8 cellular contexts compared by ENCODE assay signal in genomic region chr7:105387621-105388372, GRCh38. TPM values are rescaled to one million over a fixed set of nuclear protein-coding genes. Genes with fewer than 3 reads are reported as not detected.
DNase-seq lines count a peak whose midpoint lies in the region; ATAC-seq and TF ChIP-seq lines count a peak whose summit lies in the region.

No MANE protein-coding gene starts in this region.

- H3K4me3 Mint-ChIP-seq in activated T-helper 17 cell treated with anti-CD3 and anti-CD28 coated beads, Interleukin-2, amount 50 U/mL, for 72 hours, result peak overlapping the region; percentile 86
- peak overlapping the region; percentile 90 to 96 (median 95) for H3K4me3 Mint-ChIP-seq in nephron

- H3K36me3 ChIP-seq in stomach, result no peaks in the 10 kb centered on the region

- H3K4me1 Mint-ChIP-seq in activated T-helper 17 cell treated with anti-CD3 and anti-CD28 coated beads, Interleukin-2, amount 50 U/mL, for 72 hours, result peaks cover 15% of the 10 kb centered on the region
- peaks cover 10% of the 10 kb centered on the region for H3K4me1 Mint-ChIP-seq in nephron

- peak; percentile 50 for ATAC-seq in HG03439 (IDR thresholded peaks at IDR 0.05; ENCODE audit: unreplicated experiment)
- ATAC-seq in activated T-helper 17 cell treated with anti-CD3 and anti-CD28 coated beads, Interleukin-2, amount 50 U/mL, for 72 hours (replicated peaks), result peak; percentile 48

- no peak for TF ChIP-seq EP300 in stomach (IDR thresholded peaks at IDR 0.05)

- TF ChIP-seq CTCF in C4-2B (conservative IDR thresholded peaks at IDR 0.05), result no peak; the same call in 1 of the 2 replicates
- TF ChIP-seq CTCF in fibroblast of pulmonary artery (IDR thresholded peaks at IDR 0.05; ENCODE audit: low read length, missing control alignments), result no peak
- TF ChIP-seq CTCF in nephron (IDR thresholded peaks at IDR 0.05; ENCODE audit: unreplicated experiment in 3 of 3), result no peak
- no peak for TF ChIP-seq CTCF in stomach (IDR thresholded peaks at IDR 0.05)

- H3K27me3 Mint-ChIP-seq in activated T-helper 17 cell treated with anti-CD3 and anti-CD28 coated beads, Interleukin-2, amount 50 U/mL, for 72 hours, result no peaks in the 10 kb centered on the region
- no peaks in the 10 kb centered on the region for H3K27me3 Mint-ChIP-seq in nephron (ENCODE audit: low read depth)

- no peaks in the 10 kb centered on the region for H3K9me3 ChIP-seq in stomach

- intact Hi-C loops in stomach (cut with DNase I; ENCODE audit: low total_unique reads), result no loop called here

- DNase-seq in GM19240 (ENCODE audit: insufficient read length, low spot score), result peak; percentile 67
- peak; percentile 46 for DNase-seq in OCI-M1 (lab: John Stamatoyannopoulos, UW)
- peak; percentile 49 for DNase-seq in fibroblast of pulmonary artery (ENCODE audit: low read depth)
- DNase-seq in stomach, result peak; percentile 63

- TF ChIP-seq POLR2A in stomach (IDR thresholded peaks at IDR 0.05), result no peak

- peaks cover 12 to 25% (median 18%) of the 10 kb centered on the region in 4 donors for H3K4me1 ChIP-seq in stomach

- WGBS in stomach, 5 donors, result 0 to 2% (median 1%) methylated on average over 45 to 75 of the region's 75 CpGs

- H3K9me3 Mint-ChIP-seq in activated T-helper 17 cell treated with anti-CD3 and anti-CD28 coated beads, Interleukin-2, amount 50 U/mL, for 72 hours, result no peaks in the 10 kb centered on the region
- H3K9me3 Mint-ChIP-seq in nephron, result no peaks in the 10 kb centered on the region

- H3K27ac Mint-ChIP-seq in activated T-helper 17 cell treated with anti-CD3 and anti-CD28 coated beads, Interleukin-2, amount 50 U/mL, for 72 hours, result peak overlapping the region; percentile 85
- H3K27ac Mint-ChIP-seq in nephron, result peak overlapping the region; percentile 49 to 75 (median 70)

- H3K27ac ChIP-seq in C4-2B (peak overlapping the region; percentile 81), stomach (peak overlapping the region; percentile 62 to 89 (median 84))

- no peaks in the 10 kb centered on the region for H3K27me3 ChIP-seq in stomach

- H3K36me3 Mint-ChIP-seq in activated T-helper 17 cell treated with anti-CD3 and anti-CD28 coated beads, Interleukin-2, amount 50 U/mL, for 72 hours (ENCODE audit: low read depth), result peaks cover 13% of the 10 kb centered on the region
- H3K36me3 Mint-ChIP-seq in nephron (ENCODE audit: low read depth), result peaks cover 15% of the 10 kb centered on the region

- H3K4me3 ChIP-seq in fibroblast of pulmonary artery (replicated peaks; ENCODE audit: low read depth, low read length) (peak overlapping the region; percentile 63), stomach (peak overlapping the region; percentile 90 to 97 (median 94))

RNA-seq across cellular contexts. Expression of gene SRPK2, which starts 0.9 kb away (rescaled TPM):
- total RNA-seq in activated T-helper 17 cell treated with anti-CD3 and anti-CD28 coated beads, Interleukin-2, amount 50 U/mL, for 72 hours, result 10 to 100 TPM; 31.5 to 38.5 TPM
- 100 to 1,000 TPM in 1 of 5 donors, 10 to 100 TPM in 4; 19.6 to 109 (median 38.5) TPM for total RNA-seq in stomach
- 10 to 100 TPM in 2 of 3 donors, 1 to 10 TPM in 1; 7.6 to 21.2 (median 13.0) TPM for polyA plus RNA-seq in stomach

Comparison
In these comparisons a context has a peak if more than half of its experiments do, and no peak if none do; other contexts are left out.
1. Peak in every context shown above with its lines: DNase-seq, ATAC-seq, H3K4me3 ChIP-seq and H3K27ac ChIP-seq.